Comparison of ENCODE assay signal across 22 cellular contexts in the genomic region with DNA sequence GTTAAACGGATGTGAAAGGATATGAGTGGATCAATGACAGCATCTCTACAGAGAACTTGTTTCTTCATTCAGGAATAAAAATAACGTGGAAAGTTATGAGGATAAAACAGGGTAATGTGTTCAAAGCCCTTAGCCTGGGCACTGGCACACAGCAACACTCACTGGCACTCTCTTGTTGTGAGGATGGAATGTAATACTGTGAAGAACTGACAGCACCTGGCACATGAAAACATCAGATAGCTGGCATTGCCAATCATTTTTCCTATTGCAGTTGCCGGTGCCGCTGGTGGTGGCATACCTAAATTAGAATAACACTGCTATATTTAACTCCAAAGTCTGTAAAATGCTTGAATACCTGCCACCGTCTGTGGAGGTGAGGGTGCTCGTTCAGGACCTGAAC.
DNase-seq lines count a peak whose midpoint lies in the region; ATAC-seq, FAIRE-seq and TF ChIP-seq lines count a peak whose summit lies in the region.
"Had no signal": no experiment of that assay in that cellular context is flagged by ENCODE, and none has a peak within 500 bp of the region (broad histone marks: within the 10 kb centered on the region; RNA-seq: fewer than 3 reads in every experiment).

No MANE protein-coding gene starts in this region.

- H4K20me1 ChIP-seq in astrocyte (ENCODE audit: insufficient read depth, low read length): no peaks in the 10 kb centered on the region

- peak in 1 of 5 donors; percentile 25 for DNase-seq in heart left ventricle
- DNase-seq in cardiac septum (ENCODE audit: low spot score): no peak
- no peak for DNase-seq in astrocyte (ENCODE audit: low read depth)
- peak; percentile 10 for DNase-seq in left ventricle myocardium inferior
- no peak for DNase-seq in psoas muscle
- DNase-seq in H54 (ENCODE audit: insufficient read length, low spot score): no peak
- no peak for DNase-seq in HUDEP-2 (lab: John Stamatoyannopoulos, UW; ENCODE audit: unreplicated experiment in 76 of 76)
- no peak for DNase-seq in A673 (ENCODE audit: low spot score)
- DNase-seq: Caco-2; CD4-positive, CD25-positive, alpha-beta regulatory T cell; CD8-positive, alpha-beta T cell; DMS153; DND-41; GDM1; GOT3; H7; HCEC 1CT had no signal

- H2AFZ ChIP-seq in astrocyte (ENCODE audit: low read depth, low read length): no peak overlapping the region

- no peaks in the 10 kb centered on the region for H3K36me3 ChIP-seq in heart left ventricle
- H3K36me3 ChIP-seq in astrocyte (ENCODE audit: insufficient read depth, low read length): no peaks in the 10 kb centered on the region
- H3K36me3 ChIP-seq in left ventricle myocardium inferior: no peaks in the 10 kb centered on the region
- H3K36me3 ChIP-seq in psoas muscle (ENCODE audit: insufficient read depth in 1 of 2, low read depth in 1 of 2): no peaks in the 10 kb centered on the region
- H3K36me3 ChIP-seq in A673 (ENCODE audit: insufficient read depth, low read length, poor library complexity, severe bottlenecking): no peaks in the 10 kb centered on the region
- H3K36me3 ChIP-seq: BLaER1 had no signal

- H3K9me3 Mint-ChIP-seq in astrocyte (ENCODE audit: unreplicated experiment): no peaks in the 10 kb centered on the region
- H3K9me3 Mint-ChIP-seq: CD8-positive, alpha-beta T cell had no signal

- intact Hi-C loops in heart left ventricle (cut with DNase I): no loop called here
- intact Hi-C loops in cardiac septum (cut with DNase I): no loop called here
- intact Hi-C loops in left ventricle myocardium inferior (cut with micrococcal nuclease): no loop called here
- intact Hi-C loops in psoas muscle (cut with DNase I): no loop called here
- intact Hi-C loops in A673 (cut with micrococcal nuclease; ENCODE audit: unreplicated experiment): no loop called here

- H3K4me3 Mint-ChIP-seq in astrocyte (ENCODE audit: unreplicated experiment): no peak overlapping the region
- H3K4me3 Mint-ChIP-seq: B cell; CD4-positive, CD25-positive, alpha-beta regulatory T cell; CD8-positive, alpha-beta T cell had no signal

- ATAC-seq in heart left ventricle (peak; percentile 69 to 87 (median 79)), psoas muscle (peak; percentile 60 to 77 (median 68))
- ATAC-seq: CD8-positive, alpha-beta T cell; GM12878 had no signal

- H3K9ac ChIP-seq in astrocyte (ENCODE audit: low read length): no peak overlapping the region
- H3K9ac ChIP-seq: BLaER1 had no signal

- TF ChIP-seq POLR2A in heart left ventricle (IDR thresholded peaks at IDR 0.05) (no peak), H54 (IDR thresholded peaks at IDR 0.05; ENCODE audit: low read depth, low read length) (no peak)

- H3K4me2 ChIP-seq in astrocyte (ENCODE audit: low read length): no peak overlapping the region
- H3K4me2 ChIP-seq: BLaER1 had no signal

- H3K4me1 ChIP-seq in heart left ventricle (peaks cover 0 to 11% (median 0%) of the 10 kb centered on the region in 12 donors), astrocyte (ENCODE audit: insufficient read depth, low read length) (no peaks in the 10 kb centered on the region), left ventricle myocardium inferior (peaks cover under 1% of the 10 kb centered on the region), psoas muscle (peaks cover 14% of the 10 kb centered on the region), A673 (ENCODE audit: insufficient read depth, low read length, poor library complexity, severe bottlenecking) (no peaks in the 10 kb centered on the region)
- H3K4me1 ChIP-seq: BLaER1, Caco-2 had no signal

- H3K27me3 ChIP-seq in heart left ventricle (no peaks in the 10 kb centered on the region), astrocyte (ENCODE audit: insufficient read depth, low read length) (no peaks in the 10 kb centered on the region), left ventricle myocardium inferior (ENCODE audit: low read depth) (no peaks in the 10 kb centered on the region), psoas muscle (ENCODE audit: insufficient read depth in 3 of 3, low read length in 2 of 3) (no peaks in the 10 kb centered on the region), A673 (replicated peaks; ENCODE audit: insufficient read depth, low read depth, low read length, poor library complexity) (peaks cover 9% of the 10 kb centered on the region)

- H3K36me3 Mint-ChIP-seq in astrocyte (ENCODE audit: low read depth, unreplicated experiment): no peaks in the 10 kb centered on the region
- H3K36me3 Mint-ChIP-seq: CD4-positive, CD25-positive, alpha-beta regulatory T cell; CD8-positive, alpha-beta T cell had no signal

- no peaks in the 10 kb centered on the region for H3K27me3 Mint-ChIP-seq in astrocyte (ENCODE audit: low read depth, unreplicated experiment)
- H3K27me3 Mint-ChIP-seq: B cell; CD4-positive, CD25-positive, alpha-beta regulatory T cell had no signal

- no peaks in the 10 kb centered on the region for H3K79me2 ChIP-seq in astrocyte (ENCODE audit: insufficient read depth, low read length)

- H3K4me3 ChIP-seq in heart left ventricle (no peak overlapping the region), astrocyte (ENCODE audit: insufficient read depth, low read depth, low read length) (no peak overlapping the region), left ventricle myocardium inferior (no peak overlapping the region), psoas muscle (no peak overlapping the region), A673 (ENCODE audit: low read depth, low read length, poor library complexity, severe bottlenecking) (no peak overlapping the region)
- H3K4me3 ChIP-seq: BLaER1, GM12878 had no signal

- peak overlapping the region in 1 of 12 donors; percentile 24 for H3K27ac ChIP-seq in heart left ventricle
- H3K27ac ChIP-seq in astrocyte (ENCODE audit: low read depth, low read length): no peak overlapping the region
- H3K27ac ChIP-seq in left ventricle myocardium inferior (replicated peaks): peak overlapping the region; percentile 33
- no peak overlapping the region for H3K27ac ChIP-seq in psoas muscle
- no peak overlapping the region for H3K27ac ChIP-seq in A673 (ENCODE audit: low read depth, low read length, poor library complexity, severe bottlenecking)
- H3K27ac ChIP-seq: BLaER1, C4-2B had no signal

- H3K27ac Mint-ChIP-seq in astrocyte (ENCODE audit: unreplicated experiment): no peak overlapping the region
- H3K27ac Mint-ChIP-seq: B cell; CD4-positive, CD25-positive, alpha-beta regulatory T cell; CD8-positive, alpha-beta T cell had no signal

- H3K9me3 ChIP-seq in heart left ventricle (no peaks in the 10 kb centered on the region), astrocyte (ENCODE audit: insufficient read depth, low read depth, low read length) (no peaks in the 10 kb centered on the region), left ventricle myocardium inferior (replicated peaks) (no peaks in the 10 kb centered on the region), psoas muscle (no peaks in the 10 kb centered on the region), A673 (ENCODE audit: low read depth, low read length, poor library complexity, severe bottlenecking) (no peaks in the 10 kb centered on the region)
- H3K9me3 ChIP-seq: BLaER1, Caco-2 had no signal

- BruUV-seq in A673 (replicated peaks; lab: Mats Ljungman, UMichigan): no TSS peak

- 33 to 48% (median 43%) methylated on average over 6 of the region's 6 CpGs for WGBS in heart left ventricle, 4 donors
- WGBS in psoas muscle, 3 donors: 20 to 33% (median 30%) methylated on average over 6 of the region's 6 CpGs

- no peaks in the 10 kb centered on the region for H3K4me1 Mint-ChIP-seq in astrocyte (ENCODE audit: low read depth, unreplicated experiment)
- H3K4me1 Mint-ChIP-seq: B cell; CD4-positive, CD25-positive, alpha-beta regulatory T cell had no signal

- TF ChIP-seq CTCF in heart left ventricle (IDR thresholded peaks at IDR 0.05): no peak
- no peak for TF ChIP-seq CTCF in astrocyte (IDR thresholded peaks at IDR 0.05; ENCODE audit: insufficient read depth, low read depth, low read length)
- TF ChIP-seq CTCF in left ventricle myocardium inferior (IDR thresholded peaks at IDR 0.05; ENCODE audit: borderline replicate concordance): no peak
- TF ChIP-seq CTCF in psoas muscle (IDR thresholded peaks at IDR 0.05): no peak
- no peak for TF ChIP-seq CTCF in A673 (conservative IDR thresholded peaks at IDR 0.05; ENCODE audit: low read depth, low read length)

- CTCF ChIA-PET in A673 (lab: Charles Lee): no interaction called here

- FAIRE-seq in astrocyte (lab: Jason Lieb, UNC): peak; percentile 76
- no peak for FAIRE-seq in H54 (lab: Jason Lieb, UNC)
- FAIRE-seq: GM12878, GM19239 had no signal

- POLR2A ChIA-PET in A673 (lab: Charles Lee; ENCODE audit: low non-redundant PET): no interaction called here
